ENCODE assay signal across 16 cellular contexts in genomic region chr5:157180374-157181264, GRCh38. TPM values are rescaled to one million over a fixed set of nuclear protein-coding genes. Genes with fewer than 3 reads are reported as not detected.
DNase-seq lines count a peak whose midpoint lies in the region; ATAC-seq and TF ChIP-seq lines count a peak whose summit lies in the region.
"Had no signal": no experiment of that assay in that cellular context is flagged by ENCODE, and none has a peak within 500 bp of the region (broad histone marks: within the 10 kb centered on the region; RNA-seq: fewer than 3 reads in every experiment).

Gene ITK (plus strand): TSS chr5:157180840. CDS start chr5:157180978, 138 bp downstream.

- CTCF ChIA-PET in CD8-positive, alpha-beta memory T cell (lab: Charles Lee) = interaction anchor here (0.7 to 4.1 kb wide), 9 partner anchors 8 to 91 kb away, joined by 3 to 33 read pairs (median 4); no protein-coding TSS in a partner anchor

- no peaks in the 10 kb centered on the region for H3K27me3 ChIP-seq in CD8-positive, alpha-beta memory T cell (ENCODE audit: insufficient read depth, low read length, poor library complexity, severe bottlenecking)
- H3K27me3 ChIP-seq in OCI-LY1 (ENCODE audit: insufficient read depth, low read length) = no peaks in the 10 kb centered on the region
- H3K27me3 ChIP-seq: BLaER1, cardiac muscle cell had no signal

- H3K4me3 ChIP-seq in CD8-positive, alpha-beta memory T cell (ENCODE audit: low read length) = peak within 1 kb of the TSS; percentile 84
- H3K4me3 ChIP-seq in OCI-LY1 (ENCODE audit: low read depth, low read length, poor library complexity, severe bottlenecking) (peak within 1 kb of the TSS; percentile 69), skin epidermis (peak within 1 kb of the TSS; percentile 15 to 32 (median 20))
- H3K4me3 ChIP-seq: BLaER1, cardiac muscle cell had no signal

- no peaks in the 10 kb centered on the region for H3K9me3 ChIP-seq in CD8-positive, alpha-beta memory T cell (ENCODE audit: low read length)
- H3K9me3 ChIP-seq in OCI-LY1 (ENCODE audit: low read length) = no peaks in the 10 kb centered on the region
- H3K9me3 ChIP-seq: neutrophil, SK-N-SH had no signal

- H3K36me3 ChIP-seq in CD8-positive, alpha-beta memory T cell (ENCODE audit: insufficient read depth, low read length) = peaks cover 18% of the 10 kb centered on the region
- peaks cover 15% of the 10 kb centered on the region; the same call in 1 of the 2 replicates for H3K36me3 ChIP-seq in OCI-LY1 (ENCODE audit: insufficient read depth, low read length)
- H3K36me3 ChIP-seq: BLaER1, cardiac muscle cell, heart right ventricle, neutrophil had no signal

- peak within 1 kb of the TSS; percentile 93 to 100 (median 97) for H3K4me3 Mint-ChIP-seq in CD8-positive, alpha-beta memory T cell
- peak within 1 kb of the TSS; percentile 99 for H3K4me3 Mint-ChIP-seq in activated T-helper 2 cell treated with anti-CD3 and anti-CD28 coated beads, Interferon-gamma antibody, Interleukin-2, Interleukin-4, amounts not matched to agents 10 μg/mL and 5 μg/mL and 100 μg/mL, durations not matched to agents 14 hours and 24 hours and 36 hours (ENCODE audit: low read depth)

- no peak within 1 kb of the TSS for H2AFZ ChIP-seq in OCI-LY1 (ENCODE audit: low read length)

- no peaks in the 10 kb centered on the region for H3F3A ChIP-seq in OCI-LY1 (ENCODE audit: insufficient read depth, low read length)

- intact Hi-C loops in activated T-helper 2 cell treated with anti-CD3 and anti-CD28 coated beads, Interferon-gamma antibody, Interleukin-2, Interleukin-4, amounts not matched to agents 10 μg/mL and 5 μg/mL and 100 μg/mL, durations not matched to agents 14 hours and 24 hours and 36 hours (cut with micrococcal nuclease) = loop anchor here (1.0 to 5.0 kb wide), 9 partner anchors 8 to 362 kb away; no protein-coding TSS in a partner anchor

- peak within 1 kb of the TSS; percentile 69 for H3K9ac ChIP-seq in OCI-LY1 (ENCODE audit: low read length)
- H3K9ac ChIP-seq: BLaER1, SK-N-SH had no signal

- H3K4me1 Mint-ChIP-seq in CD8-positive, alpha-beta memory T cell = peaks cover 54 to 64% (median 55%) of the 10 kb centered on the region in 3 donors
- H3K4me1 Mint-ChIP-seq in activated T-helper 2 cell treated with anti-CD3 and anti-CD28 coated beads, Interferon-gamma antibody, Interleukin-2, Interleukin-4, amounts not matched to agents 10 μg/mL and 5 μg/mL and 100 μg/mL, durations not matched to agents 14 hours and 24 hours and 36 hours (ENCODE audit: low read depth) = peaks cover 44% of the 10 kb centered on the region

- peak within 1 kb of the TSS; percentile 70 for H3K4me2 ChIP-seq in OCI-LY1 (ENCODE audit: low read length)
- H3K4me2 ChIP-seq: BLaER1, SK-N-SH had no signal

- H4K20me1 ChIP-seq in OCI-LY1 (ENCODE audit: insufficient read depth, low read length) = no peaks in the 10 kb centered on the region
- H4K20me1 ChIP-seq: BLaER1 had no signal

- peak in 4 of 5 donors; percentile 25 to 80 (median 73) for DNase-seq in CD8-positive, alpha-beta memory T cell
- DNase-seq in activated T-helper 2 cell treated with anti-CD3 and anti-CD28 coated beads, Interferon-gamma antibody, Interleukin-2, Interleukin-4, amounts not matched to agents 10 μg/mL and 5 μg/mL and 100 μg/mL, durations not matched to agents 14 hours and 24 hours and 36 hours (ENCODE audit: low spot score) = peak; percentile 53
- DNase-seq in NCI-H1694 (lab: John Stamatoyannopoulos, UW) (no peak), NCI-H187 treated with DMSO at 0.1 percent for 48 hours (lab: John Stamatoyannopoulos, UW) (no peak), midbrain (lab: John Stamatoyannopoulos, UW) (no peak)
- DNase-seq: heart right ventricle, KBM-7, NCI-H2029 treated with DMSO at 0.1 percent for 48 hours, SK-N-SH had no signal

- H3K9me2 ChIP-seq in OCI-LY1 (ENCODE audit: low read depth, low read length) = no peaks in the 10 kb centered on the region
- H3K9me2 ChIP-seq: SK-N-SH had no signal

- H3K27ac Mint-ChIP-seq in CD8-positive, alpha-beta memory T cell = peak within 1 kb of the TSS; percentile 87 to 99 (median 97)
- H3K27ac Mint-ChIP-seq in activated T-helper 2 cell treated with anti-CD3 and anti-CD28 coated beads, Interferon-gamma antibody, Interleukin-2, Interleukin-4, amounts not matched to agents 10 μg/mL and 5 μg/mL and 100 μg/mL, durations not matched to agents 14 hours and 24 hours and 36 hours = peak within 1 kb of the TSS; percentile 98

- H3K9me3 Mint-ChIP-seq in CD8-positive, alpha-beta memory T cell = no peaks in the 10 kb centered on the region
- peaks cover 11% of the 10 kb centered on the region for H3K9me3 Mint-ChIP-seq in activated T-helper 2 cell treated with anti-CD3 and anti-CD28 coated beads, Interferon-gamma antibody, Interleukin-2, Interleukin-4, amounts not matched to agents 10 μg/mL and 5 μg/mL and 100 μg/mL, durations not matched to agents 14 hours and 24 hours and 36 hours

- H3K27me3 Mint-ChIP-seq in CD8-positive, alpha-beta memory T cell = no peaks in the 10 kb centered on the region
- no peaks in the 10 kb centered on the region for H3K27me3 Mint-ChIP-seq in activated T-helper 2 cell treated with anti-CD3 and anti-CD28 coated beads, Interferon-gamma antibody, Interleukin-2, Interleukin-4, amounts not matched to agents 10 μg/mL and 5 μg/mL and 100 μg/mL, durations not matched to agents 14 hours and 24 hours and 36 hours (ENCODE audit: low read depth)

- H3K27ac ChIP-seq in CD8-positive, alpha-beta memory T cell (ENCODE audit: low read depth, low read length) = peak within 1 kb of the TSS; percentile 79
- peak within 1 kb of the TSS; percentile 69 for H3K27ac ChIP-seq in OCI-LY1 (ENCODE audit: low read depth, low read length, poor library complexity, severe bottlenecking)
- peak within 1 kb of the TSS in 14 of 21 experiments; percentile 2 to 91 (median 50) for H3K27ac ChIP-seq in skin epidermis
- H3K27ac ChIP-seq: BLaER1, cardiac muscle cell, neutrophil had no signal

- ATAC-seq in GM19463 (IDR thresholded peaks at IDR 0.05; ENCODE audit: unreplicated experiment) = no peak
- ATAC-seq: heart right ventricle, left lobe of liver had no signal

- H3K4me1 ChIP-seq in CD8-positive, alpha-beta memory T cell (ENCODE audit: insufficient read depth, low read length) = peaks cover 45% of the 10 kb centered on the region
- peaks cover 50% of the 10 kb centered on the region for H3K4me1 ChIP-seq in OCI-LY1 (ENCODE audit: insufficient read depth, low read length, severe bottlenecking)
- H3K4me1 ChIP-seq: heart right ventricle had no signal

- POLR2A ChIA-PET in CD8-positive, alpha-beta memory T cell (lab: Charles Lee) = interaction anchor here (0.6 to 6.0 kb wide), 11 partner anchors 8 to 407 kb away, joined by 3 to 66 read pairs (median 4); partner anchors contain the start of gene MED7

- peaks cover 51% of the 10 kb centered on the region for H3K79me2 ChIP-seq in OCI-LY1 (ENCODE audit: insufficient read depth, low read length)

- no peak for TF ChIP-seq CTCF in OCI-LY1 (IDR thresholded peaks at IDR 0.05; ENCODE audit: low read length)

- peaks cover 22 to 44% (median 32%) of the 10 kb centered on the region in 3 donors for H3K36me3 Mint-ChIP-seq in CD8-positive, alpha-beta memory T cell
- H3K36me3 Mint-ChIP-seq in activated T-helper 2 cell treated with anti-CD3 and anti-CD28 coated beads, Interferon-gamma antibody, Interleukin-2, Interleukin-4, amounts not matched to agents 10 μg/mL and 5 μg/mL and 100 μg/mL, durations not matched to agents 14 hours and 24 hours and 36 hours (ENCODE audit: low read depth) = peaks cover 58% of the 10 kb centered on the region

RNA-seq across cellular contexts. Expression of gene ITK, which starts in this region (rescaled TPM):
- 100 to 1,000 TPM; 150 to 162 TPM for total RNA-seq in CD8-positive, alpha-beta memory T cell
- polyA plus RNA-seq in CD8-positive, alpha-beta memory T cell = 129 TPM
- 313 and 319 TPM in 2 replicates for total RNA-seq in activated T-helper 2 cell treated with anti-CD3 and anti-CD28 coated beads, Interferon-gamma antibody, Interleukin-2, Interleukin-4, amounts not matched to agents 10 μg/mL and 5 μg/mL and 100 μg/mL, durations not matched to agents 14 hours and 24 hours and 36 hours
- total RNA-seq: cardiac muscle cell had no signal
- polyA plus RNA-seq: cardiac muscle cell, SK-N-SH had no signal

Comparison
In these comparisons a context has a peak if more than half of its experiments do, and no peak if none do; other contexts are left out.
1. DNase-seq: peak in CD8-positive, alpha-beta memory T cell (4 of 5) and activated T-helper 2 cell treated with anti-CD3 and anti-CD28 coated beads, Interferon-gamma antibody, Interleukin-2, Interleukin-4, amounts not matched to agents 10 μg/mL and 5 μg/mL and 100 μg/mL, durations not matched to agents 14 hours and 24 hours and 36 hours (single experiment); none in NCI-H1694 (single experiment), NCI-H187 treated with DMSO at 0.1 percent for 48 hours (single experiment) and midbrain (single experiment).
2. H3K4me3 ChIP-seq: peak in every context shown above with its lines; median percentile 84 in CD8-positive, alpha-beta memory T cell; 69 in OCI-LY1; 20 in skin epidermis.
3. Peak in every context shown above with its lines, with median percentiles within 50 percentile points of each other: H3K27ac ChIP-seq.